ENCODE assay signal across 23 cellular contexts in genomic region chr12:71162832-71163711, GRCh38. TPM values are rescaled to one million over a fixed set of nuclear protein-coding genes. Genes with fewer than 3 reads are reported as not detected.
DNase-seq lines count a peak whose midpoint lies in the region; ATAC-seq, FAIRE-seq and TF ChIP-seq lines count a peak whose summit lies in the region.
"Had no signal": no experiment of that assay in that cellular context is flagged by ENCODE, and none has a peak within 500 bp of the region (broad histone marks: within the 10 kb centered on the region; RNA-seq: fewer than 3 reads in every experiment).

No MANE protein-coding gene starts in this region.

- H3K27ac Mint-ChIP-seq in progenitor cell of endocrine pancreas, result peak overlapping the region; percentile 94
- no peak overlapping the region for H3K27ac Mint-ChIP-seq in naive thymus-derived CD4-positive, alpha-beta T cell
- H3K27ac Mint-ChIP-seq: activated B cell treated with CpG ODN at 0.5 μM for 24 hours; activated T-helper 1 cell treated with anti-CD3 and anti-CD28 coated beads, Interleukin-12 subunit alpha, Interleukin-12 subunit beta, Interleukin-2, Interleukin-4 antibody, amounts not matched to agents 30 ng/mL and 10 ng/mL and 1 ng/mL, durations not matched to agents 14 hours and 24 hours and 36 hours had no signal

- TF ChIP-seq CTCF in kidney epithelial cell (IDR thresholded peaks at IDR 0.05; ENCODE audit: insufficient read depth, low read length, poor library complexity, severe bottlenecking) (no peak), progenitor cell of endocrine pancreas (IDR thresholded peaks at IDR 0.05; ENCODE audit: unreplicated experiment) (no peak), sigmoid colon (IDR thresholded peaks at IDR 0.05) (no peak)

- H3K4me1 Mint-ChIP-seq in progenitor cell of endocrine pancreas (ENCODE audit: low read depth), result peaks cover 69% of the 10 kb centered on the region
- H3K4me1 Mint-ChIP-seq in naive thymus-derived CD4-positive, alpha-beta T cell, result no peaks in the 10 kb centered on the region
- H3K4me1 Mint-ChIP-seq: activated B cell treated with CpG ODN at 0.5 μM for 24 hours had no signal

- H3K27ac ChIP-seq in naive thymus-derived CD4-positive, alpha-beta T cell (ENCODE audit: low read depth, low read length), result no peak overlapping the region
- no peak overlapping the region for H3K27ac ChIP-seq in sigmoid colon
- H3K27ac ChIP-seq: breast epithelium, esophagus squamous epithelium had no signal

- H3K4me3 ChIP-seq in kidney epithelial cell (ENCODE audit: low read depth, low read length) (no peak overlapping the region), sigmoid colon (no peak overlapping the region)
- H3K4me3 ChIP-seq in naive thymus-derived CD4-positive, alpha-beta T cell (ENCODE audit: low read length), result no peak overlapping the region
- H3K4me3 ChIP-seq: breast epithelium, esophagus squamous epithelium had no signal

- 13 to 66% methylated on average over 7 of the region's 7 CpGs for WGBS in sigmoid colon, 2 donors

- peak; percentile 26 for FAIRE-seq in GM12891 (lab: Jason Lieb, UNC)
- FAIRE-seq: H54 had no signal

- H3K36me3 ChIP-seq in kidney epithelial cell (ENCODE audit: control insufficient read depth, insufficient read depth, low read length) (no peaks in the 10 kb centered on the region), sigmoid colon (no peaks in the 10 kb centered on the region)
- H3K36me3 ChIP-seq in naive thymus-derived CD4-positive, alpha-beta T cell (ENCODE audit: control insufficient read depth in 2 of 3, insufficient read depth in 3 of 3, low read length in 3 of 3), result no peaks in the 10 kb centered on the region
- H3K36me3 ChIP-seq: breast epithelium, esophagus squamous epithelium had no signal

- no peak for TF ChIP-seq EP300 in sigmoid colon (IDR thresholded peaks at IDR 0.05)

- no peaks in the 10 kb centered on the region for H3K9me3 ChIP-seq in naive thymus-derived CD4-positive, alpha-beta T cell (ENCODE audit: control insufficient read depth in 2 of 3, low read length in 3 of 3)
- H3K9me3 ChIP-seq in sigmoid colon, result no peaks in the 10 kb centered on the region
- H3K9me3 ChIP-seq: esophagus squamous epithelium had no signal

- H3K27me3 ChIP-seq in kidney epithelial cell (ENCODE audit: control insufficient read depth, insufficient read depth, low read length) (no peaks in the 10 kb centered on the region), sigmoid colon (no peaks in the 10 kb centered on the region)
- no peaks in the 10 kb centered on the region for H3K27me3 ChIP-seq in naive thymus-derived CD4-positive, alpha-beta T cell (ENCODE audit: control insufficient read depth in 2 of 2, insufficient read depth in 2 of 2, low read length in 2 of 2)
- H3K27me3 ChIP-seq: breast epithelium, esophagus squamous epithelium had no signal

- intact Hi-C loops in naive thymus-derived CD4-positive, alpha-beta T cell (cut with micrococcal nuclease), result no loop called here
- intact Hi-C loops in sigmoid colon (cut with DNase I), result no loop called here

- CTCF ChIA-PET in naive thymus-derived CD4-positive, alpha-beta T cell (lab: Charles Lee), result no interaction called here

- no peak for DNase-seq in GM12891 (ENCODE audit: insufficient read length, low spot score)
- peak; percentile 75 for DNase-seq in NCI-H774 (lab: John Stamatoyannopoulos, UW)
- DNase-seq in kidney epithelial cell (ENCODE audit: low read depth), result peak; percentile 19
- DNase-seq in progenitor cell of endocrine pancreas (ENCODE audit: low spot score, unreplicated experiment), result no peak
- no peak for DNase-seq in activated T-cell treated with anti-CD3 and anti-CD28 coated beads, Interleukin-2, amount 50 U/mL, for 48 hours
- DNase-seq in naive thymus-derived CD4-positive, alpha-beta T cell, result no peak
- no peak for DNase-seq in SIG-M5 treated with dmso at 0.1 percent for 504 hours (lab: John Stamatoyannopoulos, UW; ENCODE audit: unreplicated experiment)
- no peak for DNase-seq in sigmoid colon
- DNase-seq: activated B cell treated with CpG ODN at 0.5 μM for 24 hours; esophagus squamous epithelium; glutamatergic neuron; KG1; mesenchymal stem cell; NCI-H1048; NCI-H2171 treated with DMSO at 0.1 percent for 48 hours; NK-92 treated with Interleukin-12 subunit alpha and Interleukin-12 subunit beta, amount 100 ng/mL, for 24 hours; stimulated activated CD4-positive, alpha-beta T cell treated with anti-CD3 and anti-CD28 coated beads, Interleukin-2, amount 100 ng/mL, for 48 hours; substantia nigra had no signal

- H3K36me3 Mint-ChIP-seq in progenitor cell of endocrine pancreas (ENCODE audit: insufficient read depth), result peaks cover 3% of the 10 kb centered on the region
- H3K36me3 Mint-ChIP-seq in naive thymus-derived CD4-positive, alpha-beta T cell, result peaks cover 0 to 6% (median 0%) of the 10 kb centered on the region in 5 donors

- no peaks in the 10 kb centered on the region for H3K27me3 Mint-ChIP-seq in progenitor cell of endocrine pancreas
- no peaks in the 10 kb centered on the region for H3K27me3 Mint-ChIP-seq in naive thymus-derived CD4-positive, alpha-beta T cell
- H3K27me3 Mint-ChIP-seq: activated B cell treated with CpG ODN at 0.5 μM for 24 hours had no signal

- no peak for ATAC-seq in naive thymus-derived CD4-positive, alpha-beta T cell

- POLR2A ChIA-PET in naive thymus-derived CD4-positive, alpha-beta T cell (lab: Charles Lee), result no interaction called here

- H3K4me3 Mint-ChIP-seq in progenitor cell of endocrine pancreas (ENCODE audit: low read depth), result no peak overlapping the region
- H3K4me3 Mint-ChIP-seq in naive thymus-derived CD4-positive, alpha-beta T cell, result no peak overlapping the region
- H3K4me3 Mint-ChIP-seq: activated B cell treated with CpG ODN at 0.5 μM for 24 hours; activated T-helper 1 cell treated with anti-CD3 and anti-CD28 coated beads, Interleukin-12 subunit alpha, Interleukin-12 subunit beta, Interleukin-2, Interleukin-4 antibody, amounts not matched to agents 30 ng/mL and 10 ng/mL and 1 ng/mL, durations not matched to agents 14 hours and 24 hours and 36 hours had no signal

- H3K9me3 Mint-ChIP-seq in progenitor cell of endocrine pancreas (ENCODE audit: low read depth), result peaks cover 8% of the 10 kb centered on the region
- peaks cover 0 to 14% (median 10%) of the 10 kb centered on the region in 11 donors for H3K9me3 Mint-ChIP-seq in naive thymus-derived CD4-positive, alpha-beta T cell

- H3K4me1 ChIP-seq in naive thymus-derived CD4-positive, alpha-beta T cell (ENCODE audit: control insufficient read depth in 2 of 2, insufficient read depth in 2 of 2, low read length in 2 of 2), result no peaks in the 10 kb centered on the region
- H3K4me1 ChIP-seq in sigmoid colon, result no peaks in the 10 kb centered on the region
- H3K4me1 ChIP-seq: breast epithelium had no signal

- TF ChIP-seq POLR2A in GM12891 (IDR thresholded peaks at IDR 0.05; ENCODE audit: low read depth, low read length) (no peak), sigmoid colon (IDR thresholded peaks at IDR 0.05) (no peak)

TF ChIP-seq in GM12891, 5 proteins besides CTCF, POLR2A, EP300 and RAD21:
- TF ChIP-seq POLR2AphosphoS5 (IDR thresholded peaks at IDR 0.05; ENCODE audit: low read depth, low read length), result no peak
- no peak for TF ChIP-seq SPI1 (IDR thresholded peaks at IDR 0.05; ENCODE audit: low read depth, low read length)
- no peak for TF ChIP-seq PAX5 (IDR thresholded peaks at IDR 0.05; ENCODE audit: insufficient read depth, low read length, severe bottlenecking)
- no peak for TF ChIP-seq TAF1 (IDR thresholded peaks at IDR 0.05; ENCODE audit: low read depth, low read length)
- no peak for TF ChIP-seq POU2F2 (IDR thresholded peaks at IDR 0.05; ENCODE audit: low read depth, low read length)

RNA-seq across cellular contexts. Expression of gene TSPAN8, which starts 5.3 kb away (rescaled TPM):
- polyA plus RNA-seq in GM12891 (2012; ENCODE audit: low read depth, missing spikeins), result not detected
- total RNA-seq in kidney epithelial cell, result 0.42 and 0.89 TPM in 2 replicates
- 0.33 and 1.0 TPM in 2 replicates for total RNA-seq in progenitor cell of endocrine pancreas
- not detected for total RNA-seq in naive thymus-derived CD4-positive, alpha-beta T cell
- not detected for polyA plus RNA-seq in naive thymus-derived CD4-positive, alpha-beta T cell
- total RNA-seq in sigmoid colon, result 1 to 10 TPM; 1.3 to 5.0 (median 3.5) TPM
- 1,000 to 10,000 TPM in 1 of 3 donors, 100 to 1,000 TPM in 2; 590 to 1,609 (median 808) TPM for polyA plus RNA-seq in sigmoid colon
- total RNA-seq: activated B cell treated with CpG ODN at 0.5 μM for 24 hours; activated T-helper 1 cell treated with anti-CD3 and anti-CD28 coated beads, Interleukin-12 subunit alpha, Interleukin-12 subunit beta, Interleukin-2, Interleukin-4 antibody, amounts not matched to agents 30 ng/mL and 10 ng/mL and 1 ng/mL, durations not matched to agents 14 hours and 24 hours and 36 hours; dermis microvascular lymphatic vessel endothelial cell; T-helper 1 cell treated with Interleukin-12 subunit alpha and Interleukin-12 subunit beta and Interleukin-4 antibody, amounts not matched to agents 30 ng/mL and 1 ng/mL, for 36 hours had no signal

Comparison
In these comparisons a context has a peak if more than half of its experiments do, and no peak if none do; other contexts are left out.
1. DNase-seq: peak in NCI-H774 (single experiment) and kidney epithelial cell (single experiment); none in GM12891 (single experiment), progenitor cell of endocrine pancreas (single experiment), activated T-cell treated with anti-CD3 and anti-CD28 coated beads, Interleukin-2, amount 50 U/mL, for 48 hours (0 of 2), naive thymus-derived CD4-positive, alpha-beta T cell (0 of 9), SIG-M5 treated with dmso at 0.1 percent for 504 hours (single experiment) and sigmoid colon (single experiment).